Comparison of ENCODE assay signal across 8 cellular contexts in the genomic region with DNA sequence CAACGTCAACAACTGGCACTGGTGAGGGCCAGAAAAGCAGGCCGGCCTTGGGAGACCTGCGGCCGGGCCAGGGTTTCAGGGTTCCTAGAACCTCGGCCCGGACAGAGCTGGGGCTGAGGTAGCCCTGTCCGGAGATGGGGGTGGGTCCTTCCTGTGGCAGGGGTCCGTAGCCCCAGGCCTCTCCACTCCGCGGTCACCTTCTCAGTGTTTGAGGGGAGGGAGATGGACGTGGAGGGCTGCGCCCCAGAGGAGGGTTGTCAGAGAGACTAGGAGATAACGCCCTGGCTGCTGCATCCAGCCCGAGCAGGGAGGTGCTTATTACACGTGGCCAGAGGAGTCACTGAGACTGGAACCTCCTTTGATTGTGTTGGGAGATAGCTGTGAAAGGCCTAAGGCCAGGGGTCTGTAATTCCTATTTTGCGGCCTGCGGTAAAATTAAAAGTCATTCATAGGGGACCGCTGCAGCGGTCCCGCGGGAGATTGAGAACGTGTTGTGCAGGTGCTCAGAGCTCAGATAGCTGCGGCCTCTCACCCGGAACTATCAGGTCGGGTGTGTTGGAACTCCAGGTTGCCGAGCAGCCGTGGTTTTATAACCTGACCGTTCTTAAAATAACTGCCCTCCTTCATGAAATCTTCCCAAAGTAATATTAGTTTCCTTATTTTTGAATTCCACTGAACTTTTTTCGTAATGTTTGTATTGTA. TPM values are rescaled to one million over a fixed set of nuclear protein-coding genes. Genes with fewer than 3 reads are reported as not detected.
DNase-seq lines count a peak whose midpoint lies in the region; ATAC-seq, FAIRE-seq and TF ChIP-seq lines count a peak whose summit lies in the region.

No MANE protein-coding gene starts in this region.

- no peak overlapping the region for H2BK120ac ChIP-seq in H1 (replicated peaks; ENCODE audit: low read depth, low read length)

- CTCF ChIA-PET in H1 (lab: Charles Lee; ENCODE audit: partially characterized antibody), result interaction anchor here (0.5 to 4.9 kb wide), 32 partner anchors 10 to 378 kb away, joined by 3 to 54 read pairs (median 6); partner anchors contain the start of genes ISM2, SAMD15 and TMED8

- TF ChIP-seq RAD21 in H1 (IDR thresholded peaks at IDR 0.05 in 1 of 2, conservative IDR thresholded peaks at IDR 0.05 in 1 of 2; ENCODE audit: low read depth in 2 of 2, low read length in 2 of 2), result no peak

- in situ Hi-C loops in HAP-1 (cut with MboI; ENCODE audit: low sequenced_read_pairs), result no loop called here

- no peaks in the 10 kb centered on the region for H3K27me3 Mint-ChIP-seq in stimulated activated naive CD8-positive, alpha-beta T cell treated with anti-CD3 and anti-CD28 coated beads, Interleukin-15, amount 100 ng/mL, for 72 hours

- peak overlapping the region; percentile 100 for H3K27ac Mint-ChIP-seq in stimulated activated naive CD8-positive, alpha-beta T cell treated with anti-CD3 and anti-CD28 coated beads, Interleukin-15, amount 100 ng/mL, for 72 hours

- no peak for TF ChIP-seq EP300 in H1 (IDR thresholded peaks at IDR 0.05; ENCODE audit: borderline replicate concordance in 1 of 2, low read depth in 2 of 2, low read length in 2 of 2)

- peak overlapping the region; percentile 70 for H3K56ac ChIP-seq in H1 (replicated peaks; ENCODE audit: insufficient read length, low read depth, low read length)

- no peak overlapping the region for H3K18ac ChIP-seq in H1 (ENCODE audit: extremely low read depth, low read length)

- no peak overlapping the region for H3K23ac ChIP-seq in H1 (ENCODE audit: insufficient read length)

- H3K27me3 ChIP-seq in HAP-1 (ENCODE audit: low read depth), result no peaks in the 10 kb centered on the region
- no peaks in the 10 kb centered on the region for H3K27me3 ChIP-seq in H1 (replicated peaks in 1 of 4; ENCODE audit: control insufficient read depth in 3 of 4, extremely low read depth in 1 of 4, insufficient read depth in 3 of 4, low read length in 3 of 4)

- no peak overlapping the region for H2BK12ac ChIP-seq in H1 (ENCODE audit: low read depth, low read length)

- H3K27ac ChIP-seq in H1 (ENCODE audit: low read depth, low read length), result peak overlapping the region; percentile 97

- peaks cover 7 to 9% of the 10 kb centered on the region in 2 experiments for H4K20me1 ChIP-seq in H1 (replicated peaks in 1 of 2; ENCODE audit: control insufficient read depth in 1 of 2, insufficient read depth in 2 of 2, low read length in 2 of 2)

- H3K14ac ChIP-seq in H1 (ENCODE audit: insufficient read length), result no peak overlapping the region

- H4K5ac ChIP-seq in H1 (ENCODE audit: insufficient read length, low read depth, low read length), result peak overlapping the region; percentile 81

- H2AFZ ChIP-seq in H1 (ENCODE audit: low read length), result peak overlapping the region; percentile 43; the same call in 1 of the 2 replicates

- H3K4me1 Mint-ChIP-seq in stimulated activated naive CD8-positive, alpha-beta T cell treated with anti-CD3 and anti-CD28 coated beads, Interleukin-15, amount 100 ng/mL, for 72 hours, result peaks cover 46% of the 10 kb centered on the region

- POLR2A ChIA-PET in H1 (lab: Charles Lee; ENCODE audit: partially characterized antibody), result interaction anchor here (0.6 to 2.3 kb wide), 13 partner anchors 11 to 142 kb away, joined by 3 to 7 read pairs (median 3); partner anchors contain the start of genes GSTZ1 and POMT2

- ATAC-seq in stimulated activated naive CD8-positive, alpha-beta T cell treated with anti-CD3 and anti-CD28 coated beads, Interleukin-15, amount 100 ng/mL, for 72 hours, result peak; percentile 31

- H3K4me3 ChIP-seq in HAP-1 (peak overlapping the region; percentile 70), H1 (ENCODE audit: extremely low read depth in 1 of 4, insufficient read depth in 2 of 4, low read depth in 3 of 4, low read length in 4 of 4) (peak overlapping the region; percentile 90 to 98 (median 92))

- no peak; a peak in 1 of 3 replicates for TF ChIP-seq POLR2A in H1 (IDR thresholded peaks at IDR 0.05; ENCODE audit: control extremely low read depth in 1 of 2, low read depth in 2 of 2, low read length in 2 of 2)

- no peaks in the 10 kb centered on the region for H3K9me3 ChIP-seq in HAP-1
- no peaks in the 10 kb centered on the region for H3K9me3 ChIP-seq in H1 (ENCODE audit: insufficient read depth in 2 of 2, low read depth in 1 of 2, low read length in 1 of 2)

- FAIRE-seq in H1 (lab: Jason Lieb, UNC), result no peak

- H3K4ac ChIP-seq in H1 (replicated peaks; ENCODE audit: insufficient read length, low read depth, low read length), result peak overlapping the region; percentile 4

- H3K9ac ChIP-seq in H1 (replicated peaks in 1 of 4; ENCODE audit: extremely low read depth in 1 of 4, low read depth in 3 of 4, low read length in 3 of 4), result peak overlapping the region; percentile 51 to 94 (median 88)

- H2AK5ac ChIP-seq in H1 (ENCODE audit: low read depth, low read length), result no peak overlapping the region

- H3K23me2 ChIP-seq in H1 (ENCODE audit: low read depth, low read length), result 0 out of 2 replicates have a peak, but pooled peaks cover 3% of the 10 kb centered on the region

- H2BK5ac ChIP-seq in H1 (ENCODE audit: low read depth, low read length), result peak overlapping the region; percentile 99

- no peaks in the 10 kb centered on the region; the same call in 1 of the 2 replicates for H3K79me1 ChIP-seq in H1 (ENCODE audit: low read depth, low read length)

- H3K4me2 ChIP-seq in H1 (ENCODE audit: insufficient read depth in 1 of 2, low read depth in 2 of 2, low read length in 2 of 2), result peak overlapping the region; percentile 72 to 87

- H3K36me3 ChIP-seq in HAP-1 (replicated peaks), result peaks cover 39% of the 10 kb centered on the region
- H3K36me3 ChIP-seq in H1 (ENCODE audit: control insufficient read depth in 2 of 4, insufficient read depth in 4 of 4, low read length in 3 of 4), result peaks cover 20 to 40% (median 30%) of the 10 kb centered on the region in 4 experiments

- H2BK20ac ChIP-seq in H1 (ENCODE audit: low read length), result no peak overlapping the region

- no peaks in the 10 kb centered on the region for H3K9me3 Mint-ChIP-seq in stimulated activated naive CD8-positive, alpha-beta T cell treated with anti-CD3 and anti-CD28 coated beads, Interleukin-15, amount 100 ng/mL, for 72 hours

- H3K79me2 ChIP-seq in H1 (ENCODE audit: control insufficient read depth in 1 of 2, insufficient read depth in 2 of 2, low read length in 2 of 2), result peaks cover 10 to 35% of the 10 kb centered on the region in 2 experiments

- peaks cover 5% of the 10 kb centered on the region for H3K4me1 ChIP-seq in HAP-1
- H3K4me1 ChIP-seq in H1 (replicated peaks in 1 of 4; ENCODE audit: control insufficient read depth in 3 of 4, insufficient read depth in 4 of 4, low read length in 3 of 4), result peaks cover 0 to 3% (median 1%) of the 10 kb centered on the region in 4 experiments; a peak in 3 of 7 replicates

- no peak overlapping the region for H4K91ac ChIP-seq in H1 (replicated peaks; ENCODE audit: insufficient read length, low read length)

- no peak for TF ChIP-seq CTCF in H1 (IDR thresholded peaks at IDR 0.05; ENCODE audit: control extremely low read depth in 1 of 3, insufficient read depth in 1 of 3, low read depth in 1 of 3, low read length in 3 of 3)

- peak overlapping the region; percentile 84; the same call in 1 of the 2 replicates for H4K8ac ChIP-seq in H1 (ENCODE audit: extremely low read depth, insufficient read depth, low read length)

- H3K4me3 Mint-ChIP-seq in stimulated activated naive CD8-positive, alpha-beta T cell treated with anti-CD3 and anti-CD28 coated beads, Interleukin-15, amount 100 ng/mL, for 72 hours, result peak overlapping the region; percentile 100

- no peak overlapping the region for H2BK15ac ChIP-seq in H1 (ENCODE audit: low read length)

- DNase-seq in DMS 273 (lab: John Stamatoyannopoulos, UW; ENCODE audit: unreplicated experiment) (peak; percentile 64), DMS 273 treated with DMSO at 0.1 percent for 48 hours (lab: John Stamatoyannopoulos, UW) (no peak), HAP-1 (ENCODE audit: low spot score in 2 of 2) (peak; percentile 28 to 57), LoVo (ENCODE audit: low spot score) (peak; percentile 34), H1 (ENCODE audit: low read depth in 1 of 2, low spot score in 2 of 2) (no peak), mucosa of gallbladder (ENCODE audit: low spot score) (peak; percentile 24)
- DNase-seq in activated CD4-positive, alpha-beta T cell treated with anti-CD3 and anti-CD28 coated beads, Interleukin-2, amount 50 U/mL, for 24 hours (ENCODE audit: low read depth in 1 of 2, low spot score in 1 of 2), result peak; percentile 12 to 14
- peak in 1 of 2 donors; percentile 52 for DNase-seq in stimulated activated naive CD8-positive, alpha-beta T cell treated with anti-CD3 and anti-CD28 coated beads, Interleukin-15, amount 100 ng/mL, for 72 hours

- 2% methylated on average over 27 of the region's 29 CpGs; no CpG with 5 or more reads in 1 of the 2 experiments for WGBS in H1 (ENCODE audit: extremely low coverage in 1 of 2, insufficient coverage in 1 of 2, insufficient read length in 1 of 2, insufficient replicate concordance in 2 of 2, low coverage in 1 of 2, low lambda C conversion rate in 2 of 2, missing lambda C conversion rate in 1 of 2), 2 experiments

RNA-seq across cellular contexts. Expression of gene AHSA1, which starts 0.5 kb away (rescaled TPM):
- 215 and 221 TPM in 2 replicates for total RNA-seq in H1 (2021; fragmentation: NEBNext Ultra II Directional; extraction: Animal tissue kit (Norgen Biotek cat#: 25700))
- polyA plus RNA-seq in H1 (2011; rRNA removed), result 155 and 174 TPM in 2 replicates
- polyA plus RNA-seq in H1 (2011; cell fraction: cytosol; rRNA removed), result 182 TPM
- 75.7 TPM for polyA plus RNA-seq in H1 (2011; cell fraction: nucleus; rRNA removed)
- polyA plus RNA-seq in H1 (2012, experiment 1 of 2), result 151 to 229 TPM (median 174 TPM) in 4 replicates
- 72.6 TPM for polyA plus RNA-seq in H1 (2012, experiment 2 of 2)
- 98.4 TPM for polyA plus RNA-seq in H1 (2013, experiment 1 of 2)
- 101 TPM for polyA plus RNA-seq in H1 (2013, experiment 2 of 2)
- 125 and 142 TPM in 2 replicates for polyA minus RNA-seq in H1 (2011; rRNA and poly(A)+ RNA removed)
- 75.8 TPM for polyA minus RNA-seq in H1 (2011; cell fraction: cytosol; rRNA and poly(A)+ RNA removed)
- 30.8 TPM for polyA minus RNA-seq in H1 (2011; cell fraction: nucleus; rRNA and poly(A)+ RNA removed)
- 153 TPM for total RNA-seq in mucosa of gallbladder

RNA-seq across cellular contexts. Expression of gene VIPAS39, which starts 1.0 kb away (rescaled TPM):
- 16.3 and 19.6 TPM in 2 replicates for total RNA-seq in H1 (2021; fragmentation: NEBNext Ultra II Directional; extraction: Animal tissue kit (Norgen Biotek cat#: 25700))
- 13.3 and 20.6 TPM in 2 replicates for polyA plus RNA-seq in H1 (2011; rRNA removed)
- polyA plus RNA-seq in H1 (2011; cell fraction: cytosol; rRNA removed), result 19.3 TPM
- 18.7 TPM for polyA plus RNA-seq in H1 (2011; cell fraction: nucleus; rRNA removed)
- 17.4 to 20.7 TPM (median 19.1 TPM) in 4 replicates for polyA plus RNA-seq in H1 (2012, experiment 1 of 2)
- 9.9 TPM for polyA plus RNA-seq in H1 (2012, experiment 2 of 2)
- 15.7 TPM for polyA plus RNA-seq in H1 (2013, experiment 1 of 2)
- polyA plus RNA-seq in H1 (2013, experiment 2 of 2), result 16.0 TPM
- polyA minus RNA-seq in H1 (2011; rRNA and poly(A)+ RNA removed), result 32.6 and 40.1 TPM in 2 replicates
- polyA minus RNA-seq in H1 (2011; cell fraction: cytosol; rRNA and poly(A)+ RNA removed), result 17.4 TPM
- polyA minus RNA-seq in H1 (2011; cell fraction: nucleus; rRNA and poly(A)+ RNA removed), result 21.8 TPM
- total RNA-seq in mucosa of gallbladder, result 21.7 TPM

RNA-seq across cellular contexts. Expression of gene NOXRED1, which starts 35.1 kb away (rescaled TPM):
- total RNA-seq in H1 (2021; fragmentation: NEBNext Ultra II Directional; extraction: Animal tissue kit (Norgen Biotek cat#: 25700)), result 0.48 TPM in 1 of 2 replicates, not detected in the other
- polyA plus RNA-seq in H1 (2011; rRNA removed), result 0.14 and 0.23 TPM in 2 replicates
- 0.08 TPM for polyA plus RNA-seq in H1 (2011; cell fraction: cytosol; rRNA removed)
- polyA plus RNA-seq in H1 (2011; cell fraction: nucleus; rRNA removed), result 0.30 TPM
- 0.08 to 0.24 TPM (median 0.17 TPM) in 3 of 4 replicates, not detected in the other for polyA plus RNA-seq in H1 (2012, experiment 1 of 2)
- not detected for polyA plus RNA-seq in H1 (2012, experiment 2 of 2)
- polyA plus RNA-seq in H1 (2013, experiment 1 of 2), result 0.04 TPM
- polyA plus RNA-seq in H1 (2013, experiment 2 of 2), result 0.06 TPM
- polyA minus RNA-seq in H1 (2011; rRNA and poly(A)+ RNA removed), result 0.12 and 0.22 TPM in 2 replicates
- not detected for polyA minus RNA-seq in H1 (2011; cell fraction: cytosol; rRNA and poly(A)+ RNA removed)
- polyA minus RNA-seq in H1 (2011; cell fraction: nucleus; rRNA and poly(A)+ RNA removed), result 0.80 TPM
- total RNA-seq in mucosa of gallbladder, result 0.37 TPM

RNA-seq across cellular contexts. Expression of gene ISM2, which starts 40.2 kb away (rescaled TPM):
- 0.52 TPM in 2 replicates for total RNA-seq in H1 (2021; fragmentation: NEBNext Ultra II Directional; extraction: Animal tissue kit (Norgen Biotek cat#: 25700))
- 0.61 and 0.79 TPM in 2 replicates for polyA plus RNA-seq in H1 (2011; rRNA removed)
- 0.32 TPM for polyA plus RNA-seq in H1 (2011; cell fraction: cytosol; rRNA removed)
- 1.1 TPM for polyA plus RNA-seq in H1 (2011; cell fraction: nucleus; rRNA removed)
- polyA plus RNA-seq in H1 (2012, experiment 1 of 2), result 0.39 to 0.76 TPM (median 0.54 TPM) in 4 replicates
- polyA plus RNA-seq in H1 (2012, experiment 2 of 2), result 0.39 TPM
- 0.77 TPM for polyA plus RNA-seq in H1 (2013, experiment 1 of 2)
- 0.50 TPM for polyA plus RNA-seq in H1 (2013, experiment 2 of 2)
- 0.16 and 0.73 TPM in 2 replicates for polyA minus RNA-seq in H1 (2011; rRNA and poly(A)+ RNA removed)
- polyA minus RNA-seq in H1 (2011; cell fraction: cytosol; rRNA and poly(A)+ RNA removed), result not detected
- 0.30 TPM for polyA minus RNA-seq in H1 (2011; cell fraction: nucleus; rRNA and poly(A)+ RNA removed)
- 0.23 TPM for total RNA-seq in mucosa of gallbladder

Comparison
In these comparisons a context has a peak if more than half of its experiments do, and no peak if none do; other contexts are left out.
1. DNase-seq: peak in DMS 273 (single experiment), HAP-1 (2 of 2), LoVo (single experiment), activated CD4-positive, alpha-beta T cell treated with anti-CD3 and anti-CD28 coated beads, Interleukin-2, amount 50 U/mL, for 24 hours (2 of 2) and mucosa of gallbladder (single experiment); none in DMS 273 treated with DMSO at 0.1 percent for 48 hours (single experiment) and H1 (0 of 2).